In the genomic region with DNA sequence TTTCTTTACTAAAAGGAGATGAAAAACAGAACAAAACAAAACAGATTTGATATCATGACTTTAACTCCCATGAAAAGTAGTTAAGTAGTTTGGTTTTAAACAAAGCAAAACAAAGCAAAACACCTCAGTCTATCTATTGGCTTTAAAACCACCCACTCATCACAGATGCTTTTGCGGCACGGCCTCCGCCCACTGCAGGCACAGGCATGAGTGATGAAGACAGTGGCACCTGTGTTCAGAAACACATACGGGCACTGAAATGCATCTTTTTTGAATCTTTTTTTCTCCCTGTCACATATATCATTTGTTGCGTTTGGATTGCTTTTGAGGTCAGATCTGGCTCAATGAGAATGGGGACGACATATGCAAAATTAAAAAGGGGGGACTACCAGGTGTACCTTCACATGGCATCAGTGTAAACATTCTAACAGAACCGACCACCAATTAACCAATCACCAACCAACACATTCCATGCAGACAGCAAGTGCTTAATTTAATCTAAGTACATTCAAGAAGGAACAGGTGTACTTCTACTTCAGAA, we compare ENCODE assay signal across 22 cellular contexts.
DNase-seq lines count a peak whose midpoint lies in the region; ATAC-seq and TF ChIP-seq lines count a peak whose summit lies in the region.
"Had no signal": no experiment of that assay in that cellular context is flagged by ENCODE, and none has a peak within 500 bp of the region (broad histone marks: within the 10 kb centered on the region; RNA-seq: fewer than 3 reads in every experiment).

No MANE protein-coding gene starts in this region.

- H3K27me3 ChIP-seq in heart right ventricle, result no peaks in the 10 kb centered on the region
- no peaks in the 10 kb centered on the region for H3K27me3 ChIP-seq in OCI-LY1 (ENCODE audit: insufficient read depth, low read length)
- no peaks in the 10 kb centered on the region for H3K27me3 ChIP-seq in thoracic aorta (replicated peaks; ENCODE audit: insufficient read depth)
- H3K27me3 ChIP-seq: neural progenitor cell, upper lobe of right lung had no signal

- H3K4me3 ChIP-seq in heart right ventricle (no peak overlapping the region), OCI-LY1 (ENCODE audit: low read depth, low read length, poor library complexity, severe bottlenecking) (peak overlapping the region; percentile 10), thoracic aorta (no peak overlapping the region)
- H3K4me3 ChIP-seq: neural progenitor cell, SK-N-MC, smooth muscle cell, upper lobe of right lung had no signal

- intact Hi-C loops in heart right ventricle (cut with DNase I) (loop anchor here in 1 of 10 donors (10.0 kb wide), 1 partner anchor 68 kb away; no protein-coding TSS in a partner anchor), cardiac septum (cut with DNase I) (loop anchor here (5.0 kb wide), 1 partner anchor 70 kb away; no protein-coding TSS in a partner anchor)

- H3K4me2 ChIP-seq in OCI-LY1 (ENCODE audit: low read length), result peak overlapping the region; percentile 49
- H3K4me2 ChIP-seq: neural progenitor cell, smooth muscle cell had no signal

- in situ Hi-C loops in ACHN (cut with HindIII; ENCODE audit: low pct_ligation_motif_present, low pct_unique_long_range_greater_than_20kb, low sequenced_read_pairs), result no loop called here

- DNase-seq in heart right ventricle (no peak), cardiac septum (ENCODE audit: low spot score) (no peak), memory B cell (ENCODE audit: low spot score in 2 of 2) (no peak), thoracic aorta (ENCODE audit: low spot score) (no peak), ACHN (no peak), ureter (ENCODE audit: low spot score) (no peak)
- DNase-seq: activated CD4-positive, alpha-beta memory T cell treated with anti-CD3 and anti-CD28 coated beads for 36 hours; activated T-cell treated with anti-CD3 and anti-CD28 coated beads for 4 hours; NCI-H1105; NCI-H510A treated with DMSO at 0.1 percent for 48 hours; stimulated activated CD4-positive, alpha-beta T cell treated with anti-CD3 and anti-CD28 coated beads, Interleukin-4, amount 100 ng/mL, for 24 hours; stimulated activated naive CD8-positive, alpha-beta T cell treated with anti-CD3 and anti-CD28 coated beads, Interleukin-15, amount 100 ng/mL, for 72 hours had no signal

- no peaks in the 10 kb centered on the region for H3K79me2 ChIP-seq in OCI-LY1 (ENCODE audit: insufficient read depth, low read length)

- no peak overlapping the region for H2AFZ ChIP-seq in OCI-LY1 (ENCODE audit: low read length)
- H2AFZ ChIP-seq: neural progenitor cell had no signal

- H3K9ac ChIP-seq in OCI-LY1 (ENCODE audit: low read length), result peak overlapping the region; percentile 54; the same call in 1 of the 2 replicates
- H3K9ac ChIP-seq: neural progenitor cell had no signal

- H3K27me3 Mint-ChIP-seq in memory B cell, result no peaks in the 10 kb centered on the region
- H3K27me3 Mint-ChIP-seq: activated CD4-positive, alpha-beta memory T cell treated with anti-CD3 and anti-CD28 coated beads for 36 hours; dendritic cell treated with granulocyte-macrophage colony-stimulating factor and Interleukin-4, amounts not matched to agents 40 ng/mL and 50 ng/mL, for 4 days; progenitor cell of endocrine pancreas had no signal

- H3K27ac ChIP-seq in heart right ventricle (peak overlapping the region in 9 of 10 donors; percentile 14 to 86 (median 74)), OCI-LY1 (ENCODE audit: low read depth, low read length, poor library complexity, severe bottlenecking) (peak overlapping the region; percentile 98), thoracic aorta (peak overlapping the region; percentile 60 to 84)
- H3K27ac ChIP-seq: neural progenitor cell, SK-N-MC, upper lobe of right lung, VCaP had no signal

- H3K9me3 Mint-ChIP-seq in memory B cell, result no peaks in the 10 kb centered on the region
- H3K9me3 Mint-ChIP-seq: neural progenitor cell had no signal

- H3K36me3 Mint-ChIP-seq in memory B cell, result peaks cover 31% of the 10 kb centered on the region
- H3K36me3 Mint-ChIP-seq: activated CD4-positive, alpha-beta memory T cell treated with anti-CD3 and anti-CD28 coated beads for 36 hours; neural progenitor cell had no signal

- H3K9me3 ChIP-seq in heart right ventricle (peaks cover 0 to 12% (median 0%) of the 10 kb centered on the region in 11 donors), OCI-LY1 (ENCODE audit: low read length) (0 out of 2 replicates have a peak, but pooled peaks cover 3% of the 10 kb centered on the region), thoracic aorta (no peaks in the 10 kb centered on the region)
- H3K9me3 ChIP-seq: upper lobe of right lung had no signal

- H3K27ac Mint-ChIP-seq in memory B cell, result peak overlapping the region; percentile 77
- H3K27ac Mint-ChIP-seq: activated CD4-positive, alpha-beta memory T cell treated with anti-CD3 and anti-CD28 coated beads for 36 hours; dendritic cell treated with granulocyte-macrophage colony-stimulating factor and Interleukin-4, amounts not matched to agents 40 ng/mL and 50 ng/mL, for 4 days; progenitor cell of endocrine pancreas; stimulated activated naive CD8-positive, alpha-beta T cell treated with anti-CD3 and anti-CD28 coated beads, Interleukin-15, amount 100 ng/mL, for 72 hours; T-helper 2 cell treated with Interferon-gamma antibody and Interleukin-4, amounts not matched to agents 5 μg/mL and 100 μg/mL, for 36 hours had no signal

- TF ChIP-seq CTCF in heart right ventricle (IDR thresholded peaks at IDR 0.05) (no peak), OCI-LY1 (IDR thresholded peaks at IDR 0.05; ENCODE audit: low read length) (no peak), thoracic aorta (IDR thresholded peaks at IDR 0.05) (no peak)

- H4K20me1 ChIP-seq in OCI-LY1 (ENCODE audit: insufficient read depth, low read length), result no peaks in the 10 kb centered on the region

- no peaks in the 10 kb centered on the region for H3K9me2 ChIP-seq in OCI-LY1 (ENCODE audit: low read depth, low read length)

- H3K36me3 ChIP-seq in heart right ventricle (no peaks in the 10 kb centered on the region), OCI-LY1 (ENCODE audit: insufficient read depth, low read length) (peaks cover 42% of the 10 kb centered on the region), thoracic aorta (no peaks in the 10 kb centered on the region)
- H3K36me3 ChIP-seq: neural progenitor cell, upper lobe of right lung had no signal

- ATAC-seq in heart right ventricle (no peak), memory B cell (ENCODE audit: low read depth) (no peak), thoracic aorta (ENCODE audit: insufficient number of reproducible peaks, low FRiP score, low read depth) (no peak), HG03520 (IDR thresholded peaks at IDR 0.05; ENCODE audit: unreplicated experiment) (no peak)
- ATAC-seq: stimulated activated naive CD8-positive, alpha-beta T cell treated with anti-CD3 and anti-CD28 coated beads, Interleukin-15, amount 100 ng/mL, for 72 hours had no signal

- peaks cover 5% of the 10 kb centered on the region; the same call in 1 of the 2 replicates for H3F3A ChIP-seq in OCI-LY1 (ENCODE audit: insufficient read depth, low read length)

- H3K4me1 Mint-ChIP-seq in memory B cell, result peaks cover 48% of the 10 kb centered on the region
- H3K4me1 Mint-ChIP-seq: stimulated activated naive CD8-positive, alpha-beta T cell treated with anti-CD3 and anti-CD28 coated beads, Interleukin-15, amount 100 ng/mL, for 72 hours had no signal

- H3K4me1 ChIP-seq in heart right ventricle (peaks cover 6 to 37% (median 24%) of the 10 kb centered on the region in 9 donors), OCI-LY1 (ENCODE audit: insufficient read depth, low read length, severe bottlenecking) (peaks cover 68% of the 10 kb centered on the region), thoracic aorta (ENCODE audit: control insufficient read depth in 1 of 2, low read depth in 2 of 2) (peaks cover 3 to 46% of the 10 kb centered on the region in 2 donors)
- H3K4me1 ChIP-seq: neural progenitor cell had no signal

- WGBS in heart right ventricle, 2 donors, result 53 to 69% methylated on average over 7 of the region's 7 CpGs

- no peak overlapping the region for H3K4me3 Mint-ChIP-seq in memory B cell
- H3K4me3 Mint-ChIP-seq: activated CD4-positive, alpha-beta memory T cell treated with anti-CD3 and anti-CD28 coated beads for 36 hours; dendritic cell treated with granulocyte-macrophage colony-stimulating factor and Interleukin-4, amounts not matched to agents 40 ng/mL and 50 ng/mL, for 4 days; stimulated activated naive CD8-positive, alpha-beta T cell treated with anti-CD3 and anti-CD28 coated beads, Interleukin-15, amount 100 ng/mL, for 72 hours; T-helper 2 cell treated with Interferon-gamma antibody and Interleukin-4, amounts not matched to agents 5 μg/mL and 100 μg/mL, for 36 hours had no signal
